ENCODE assay signal across 14 cellular contexts in the genomic region with DNA sequence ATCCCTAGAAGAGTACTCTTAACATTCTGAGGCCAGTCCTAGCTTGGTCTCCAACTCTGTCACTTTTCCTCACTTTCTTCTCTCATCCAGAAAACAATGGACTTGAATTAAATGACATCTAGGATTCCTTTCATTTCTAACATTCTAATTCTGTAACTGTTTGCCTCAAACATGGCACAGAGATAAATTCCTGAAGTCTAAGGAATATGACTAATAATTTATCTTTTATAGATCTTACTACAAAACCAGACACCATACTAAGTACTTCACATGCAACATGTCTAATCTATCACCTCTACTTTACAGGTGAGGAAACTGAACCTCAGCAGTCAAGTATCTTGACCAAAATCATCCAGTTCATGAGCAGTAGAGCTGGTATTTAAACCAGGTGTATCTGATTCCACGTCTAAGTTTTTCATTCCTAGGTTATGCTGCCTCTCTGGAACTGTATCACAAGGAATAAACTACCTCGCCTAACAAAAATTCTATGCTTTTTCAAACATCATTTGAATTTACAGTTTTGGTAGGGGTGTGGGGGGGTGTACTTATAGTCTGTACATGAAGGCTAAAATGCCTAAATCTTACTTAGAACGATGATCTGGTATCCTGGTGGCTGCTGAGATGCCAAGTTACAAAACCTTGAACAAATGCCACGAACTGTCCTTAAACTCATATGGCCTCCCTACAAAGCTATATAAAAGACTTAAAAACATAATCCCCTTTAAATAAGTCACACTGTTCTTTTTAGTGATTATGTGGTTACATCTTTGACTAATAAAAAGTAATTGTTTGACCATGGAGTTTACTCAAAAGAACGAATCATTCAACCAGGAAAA. TPM values are rescaled to one million over a fixed set of nuclear protein-coding genes. Genes with fewer than 3 reads are reported as not detected.
DNase-seq lines count a peak whose midpoint lies in the region; ATAC-seq and TF ChIP-seq lines count a peak whose summit lies in the region.
"Had no signal": no experiment of that assay in that cellular context is flagged by ENCODE, and none has a peak within 500 bp of the region (broad histone marks: within the 10 kb centered on the region; RNA-seq: fewer than 3 reads in every experiment).

No MANE protein-coding gene starts in this region.

- DNase-seq in natural killer cell: no peak
- DNase-seq in natural killer cell treated with Interleukin-12 subunit alpha and Interleukin-12 subunit beta and Interleukin-15 and Interleukin-18, amount 100 ng/mL, for 72 hours (ENCODE audit: low spot score): no peak
- no peak for DNase-seq in activated T-helper 2 cell treated with anti-CD3 and anti-CD28 coated beads, Interferon-gamma antibody, Interleukin-2, Interleukin-4, amounts not matched to agents 10 μg/mL and 5 μg/mL and 100 μg/mL, durations not matched to agents 14 hours and 24 hours and 36 hours (ENCODE audit: low spot score)
- DNase-seq in fibroblast of the aortic adventitia (ENCODE audit: low read depth): peak; percentile 60
- no peak for DNase-seq in caudate nucleus (lab: John Stamatoyannopoulos, UW)
- DNase-seq: activated CD4-positive, alpha-beta T cell treated with anti-CD3 and anti-CD28 coated beads, Interleukin-2, amount 10 ng/mL, durations not matched to agents 7 days and 5 days; hypothalamus; NCI-H526 treated with DMSO at 0.1 percent for 48 hours; T-helper 9 cell had no signal

- no peak overlapping the region for H3K27ac ChIP-seq in caudate nucleus (ENCODE audit: low read depth, low read length)
- H3K27ac ChIP-seq: neutrophil, RWPE1 had no signal

- TF ChIP-seq CTCF in natural killer cell (IDR thresholded peaks at IDR 0.05) (no peak), fibroblast of the aortic adventitia (IDR thresholded peaks at IDR 0.05; ENCODE audit: insufficient read depth, low read length) (no peak)

- H3K27me3 Mint-ChIP-seq in natural killer cell (ENCODE audit: low read depth in 2 of 2): no peaks in the 10 kb centered on the region
- no peaks in the 10 kb centered on the region for H3K27me3 Mint-ChIP-seq in natural killer cell treated with Interleukin-12 subunit alpha and Interleukin-12 subunit beta and Interleukin-15 and Interleukin-18, amount 100 ng/mL, for 72 hours
- H3K27me3 Mint-ChIP-seq in activated T-helper 2 cell treated with anti-CD3 and anti-CD28 coated beads, Interferon-gamma antibody, Interleukin-2, Interleukin-4, amounts not matched to agents 10 μg/mL and 5 μg/mL and 100 μg/mL, durations not matched to agents 14 hours and 24 hours and 36 hours (ENCODE audit: low read depth): no peaks in the 10 kb centered on the region
- H3K27me3 Mint-ChIP-seq: activated CD4-positive, alpha-beta T cell treated with anti-CD3 and anti-CD28 coated beads, Interleukin-2, amount 10 ng/mL, durations not matched to agents 7 days and 5 days had no signal

- peak overlapping the region; percentile 41 for H3K4me3 Mint-ChIP-seq in natural killer cell
- no peak overlapping the region for H3K4me3 Mint-ChIP-seq in natural killer cell treated with Interleukin-12 subunit alpha and Interleukin-12 subunit beta and Interleukin-15 and Interleukin-18, amount 100 ng/mL, for 72 hours
- H3K4me3 Mint-ChIP-seq in activated T-helper 2 cell treated with anti-CD3 and anti-CD28 coated beads, Interferon-gamma antibody, Interleukin-2, Interleukin-4, amounts not matched to agents 10 μg/mL and 5 μg/mL and 100 μg/mL, durations not matched to agents 14 hours and 24 hours and 36 hours (ENCODE audit: low read depth): no peak overlapping the region
- H3K4me3 Mint-ChIP-seq: activated CD4-positive, alpha-beta T cell treated with anti-CD3 and anti-CD28 coated beads, Interleukin-2, amount 10 ng/mL, durations not matched to agents 7 days and 5 days had no signal

- peak overlapping the region; percentile 65 to 79 for H3K27ac Mint-ChIP-seq in natural killer cell
- no peak overlapping the region for H3K27ac Mint-ChIP-seq in natural killer cell treated with Interleukin-12 subunit alpha and Interleukin-12 subunit beta and Interleukin-15 and Interleukin-18, amount 100 ng/mL, for 72 hours
- peak overlapping the region; percentile 12 for H3K27ac Mint-ChIP-seq in activated T-helper 2 cell treated with anti-CD3 and anti-CD28 coated beads, Interferon-gamma antibody, Interleukin-2, Interleukin-4, amounts not matched to agents 10 μg/mL and 5 μg/mL and 100 μg/mL, durations not matched to agents 14 hours and 24 hours and 36 hours
- H3K27ac Mint-ChIP-seq: activated CD4-positive, alpha-beta T cell treated with anti-CD3 and anti-CD28 coated beads, Interleukin-2, amount 10 ng/mL, durations not matched to agents 7 days and 5 days had no signal

- H3K9me3 Mint-ChIP-seq in natural killer cell: no peaks in the 10 kb centered on the region
- no peaks in the 10 kb centered on the region for H3K9me3 Mint-ChIP-seq in natural killer cell treated with Interleukin-12 subunit alpha and Interleukin-12 subunit beta and Interleukin-15 and Interleukin-18, amount 100 ng/mL, for 72 hours
- H3K9me3 Mint-ChIP-seq in activated T-helper 2 cell treated with anti-CD3 and anti-CD28 coated beads, Interferon-gamma antibody, Interleukin-2, Interleukin-4, amounts not matched to agents 10 μg/mL and 5 μg/mL and 100 μg/mL, durations not matched to agents 14 hours and 24 hours and 36 hours: peaks cover 24% of the 10 kb centered on the region

- H3K4me3 ChIP-seq in fibroblast of the aortic adventitia (ENCODE audit: low read depth, low read length): no peak overlapping the region

- intact Hi-C loops in natural killer cell (cut with micrococcal nuclease): no loop called here
- intact Hi-C loops in activated T-helper 2 cell treated with anti-CD3 and anti-CD28 coated beads, Interferon-gamma antibody, Interleukin-2, Interleukin-4, amounts not matched to agents 10 μg/mL and 5 μg/mL and 100 μg/mL, durations not matched to agents 14 hours and 24 hours and 36 hours (cut with micrococcal nuclease): no loop called here

- H3K36me3 Mint-ChIP-seq in natural killer cell: no peaks in the 10 kb centered on the region
- H3K36me3 Mint-ChIP-seq in natural killer cell treated with Interleukin-12 subunit alpha and Interleukin-12 subunit beta and Interleukin-15 and Interleukin-18, amount 100 ng/mL, for 72 hours: peaks cover 8% of the 10 kb centered on the region
- H3K36me3 Mint-ChIP-seq in activated T-helper 2 cell treated with anti-CD3 and anti-CD28 coated beads, Interferon-gamma antibody, Interleukin-2, Interleukin-4, amounts not matched to agents 10 μg/mL and 5 μg/mL and 100 μg/mL, durations not matched to agents 14 hours and 24 hours and 36 hours (ENCODE audit: low read depth): peaks cover 36% of the 10 kb centered on the region

- ATAC-seq in natural killer cell (no peak), GM21737 (IDR thresholded peaks at IDR 0.05; ENCODE audit: unreplicated experiment) (no peak), HG02571 (IDR thresholded peaks at IDR 0.05; ENCODE audit: unreplicated experiment) (no peak), GM18909 (IDR thresholded peaks at IDR 0.05; ENCODE audit: poor library complexity, unreplicated experiment) (no peak)
- ATAC-seq in natural killer cell treated with Interleukin-12 subunit alpha and Interleukin-12 subunit beta and Interleukin-15 and Interleukin-18, amount 100 ng/mL, for 72 hours: no peak

- peaks cover 33 to 40% of the 10 kb centered on the region in 2 donors for H3K4me1 Mint-ChIP-seq in natural killer cell
- peaks cover 12 to 18% of the 10 kb centered on the region in 2 donors for H3K4me1 Mint-ChIP-seq in natural killer cell treated with Interleukin-12 subunit alpha and Interleukin-12 subunit beta and Interleukin-15 and Interleukin-18, amount 100 ng/mL, for 72 hours (ENCODE audit: low read depth in 2 of 2)
- H3K4me1 Mint-ChIP-seq in activated T-helper 2 cell treated with anti-CD3 and anti-CD28 coated beads, Interferon-gamma antibody, Interleukin-2, Interleukin-4, amounts not matched to agents 10 μg/mL and 5 μg/mL and 100 μg/mL, durations not matched to agents 14 hours and 24 hours and 36 hours (ENCODE audit: low read depth): peaks cover 11% of the 10 kb centered on the region

RNA-seq across cellular contexts. Expression of gene ATXN2, which starts 41.6 kb away (rescaled TPM):
- total RNA-seq in natural killer cell: 10 to 100 TPM; 44.9 to 56.5 (median 51.5) TPM
- 10 to 100 TPM; 32.8 to 67.7 TPM for total RNA-seq in natural killer cell treated with Interleukin-12 subunit alpha and Interleukin-12 subunit beta and Interleukin-15 and Interleukin-18, amount 100 ng/mL, for 72 hours
- total RNA-seq in activated T-helper 2 cell treated with anti-CD3 and anti-CD28 coated beads, Interferon-gamma antibody, Interleukin-2, Interleukin-4, amounts not matched to agents 10 μg/mL and 5 μg/mL and 100 μg/mL, durations not matched to agents 14 hours and 24 hours and 36 hours: 51.6 and 52.6 TPM in 2 replicates
- 45.7 and 114 TPM in 2 replicates for total RNA-seq in fibroblast of the aortic adventitia (ENCODE audit: low replicate concordance)

Comparison
In these comparisons a context has a peak if more than half of its experiments do, and no peak if none do; other contexts are left out.
1. H3K27ac Mint-ChIP-seq: peak in natural killer cell (2 of 2) and activated T-helper 2 cell treated with anti-CD3 and anti-CD28 coated beads, Interferon-gamma antibody, Interleukin-2, Interleukin-4, amounts not matched to agents 10 μg/mL and 5 μg/mL and 100 μg/mL, durations not matched to agents 14 hours and 24 hours and 36 hours (single experiment); none in natural killer cell treated with Interleukin-12 subunit alpha and Interleukin-12 subunit beta and Interleukin-15 and Interleukin-18, amount 100 ng/mL, for 72 hours (0 of 2).